ENCODE assay signal across 16 cellular contexts in the genomic region with DNA sequence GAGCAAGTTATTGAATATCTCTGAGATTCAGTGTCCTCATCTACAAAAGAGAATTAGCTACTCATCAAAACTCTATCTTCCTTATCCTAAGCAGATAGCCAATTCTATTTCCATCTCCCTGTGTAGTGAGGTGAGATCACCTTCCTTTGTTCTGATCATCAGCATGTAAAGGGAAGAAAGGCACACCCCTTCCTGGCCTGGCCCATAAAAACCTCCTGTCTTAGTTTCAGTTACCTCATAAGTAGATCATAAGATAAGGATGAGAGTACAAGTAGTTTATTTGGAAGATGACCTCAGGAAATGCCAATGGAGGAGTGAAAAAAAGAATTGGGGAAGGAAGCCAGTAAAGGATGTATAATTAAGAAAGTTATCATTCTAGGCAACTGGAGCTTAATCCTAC.
DNase-seq lines count a peak whose midpoint lies in the region; ATAC-seq and TF ChIP-seq lines count a peak whose summit lies in the region.
"Had no signal": no experiment of that assay in that cellular context is flagged by ENCODE, and none has a peak within 500 bp of the region (broad histone marks: within the 10 kb centered on the region; RNA-seq: fewer than 3 reads in every experiment).

No MANE protein-coding gene starts in this region.

- H3K4me3 Mint-ChIP-seq in activated naive CD8-positive, alpha-beta T cell treated with anti-CD3 and anti-CD28 coated beads for 36 hours: no peak overlapping the region
- H3K4me3 Mint-ChIP-seq: activated CD4-positive, alpha-beta T cell treated with anti-CD3 and anti-CD28 coated beads, Interleukin-2, amount 10 ng/mL, durations not matched to agents 7 days and 5 days; CD8-positive, alpha-beta T cell; stimulated activated naive CD8-positive, alpha-beta T cell treated with anti-CD3 and anti-CD28 coated beads, Interleukin-15, Interleukin-2, amounts not matched to agents 100 ng/mL and 50 ng/mL, for 24 hours had no signal

- no peaks in the 10 kb centered on the region for H3K27me3 Mint-ChIP-seq in activated naive CD8-positive, alpha-beta T cell treated with anti-CD3 and anti-CD28 coated beads for 36 hours
- H3K27me3 Mint-ChIP-seq: activated CD4-positive, alpha-beta T cell treated with anti-CD3 and anti-CD28 coated beads, Interleukin-2, amount 10 ng/mL, durations not matched to agents 7 days and 5 days; stimulated activated naive CD8-positive, alpha-beta T cell treated with anti-CD3 and anti-CD28 coated beads, Interleukin-15, Interleukin-2, amounts not matched to agents 100 ng/mL and 50 ng/mL, for 24 hours had no signal

- DNase-seq in ELF-1 (ENCODE audit: low read depth, low spot score) (peak; percentile 21), M059J (ENCODE audit: low read depth) (peak; percentile 79), brain microvascular endothelial cell (peak; percentile 43), kidney epithelial cell (ENCODE audit: low read depth) (peak; percentile 18), cerebellum (ENCODE audit: low spot score) (no peak)
- DNase-seq in activated naive CD8-positive, alpha-beta T cell treated with anti-CD3 and anti-CD28 coated beads for 36 hours: no peak
- DNase-seq: activated CD4-positive, alpha-beta T cell treated with anti-CD3 and anti-CD28 coated beads, Interleukin-2, amount 10 ng/mL, durations not matched to agents 7 days and 5 days; aorta; CD8-positive, alpha-beta T cell; colonic mucosa; NCI-H1694; right lobe of liver had no signal

- H3K27ac Mint-ChIP-seq in activated naive CD8-positive, alpha-beta T cell treated with anti-CD3 and anti-CD28 coated beads for 36 hours: no peak overlapping the region
- H3K27ac Mint-ChIP-seq: activated CD4-positive, alpha-beta T cell treated with anti-CD3 and anti-CD28 coated beads, Interleukin-2, amount 10 ng/mL, durations not matched to agents 7 days and 5 days; CD8-positive, alpha-beta T cell; stimulated activated naive CD8-positive, alpha-beta T cell treated with anti-CD3 and anti-CD28 coated beads, Interleukin-15, Interleukin-2, amounts not matched to agents 100 ng/mL and 50 ng/mL, for 24 hours had no signal

- H3K4me1 Mint-ChIP-seq in activated naive CD8-positive, alpha-beta T cell treated with anti-CD3 and anti-CD28 coated beads for 36 hours: no peaks in the 10 kb centered on the region

- no peak for ATAC-seq in HG03342 (IDR thresholded peaks at IDR 0.05; ENCODE audit: unreplicated experiment)
- no peak for ATAC-seq in HG03432 (IDR thresholded peaks at IDR 0.05; ENCODE audit: unreplicated experiment)
- ATAC-seq: CD8-positive, alpha-beta T cell; right lobe of liver had no signal

- in situ Hi-C loops in brain microvascular endothelial cell (cut with HindIII; ENCODE audit: low pct_ligation_motif_present, low sequenced_read_pairs): no loop called here

- no peak overlapping the region for H3K27ac ChIP-seq in brain microvascular endothelial cell
- H3K27ac ChIP-seq: colonic mucosa, right lobe of liver had no signal

- TF ChIP-seq CTCF in brain microvascular endothelial cell (IDR thresholded peaks at IDR 0.05; ENCODE audit: low read depth, low read length, missing control alignments): no peak
- TF ChIP-seq CTCF in kidney epithelial cell (IDR thresholded peaks at IDR 0.05; ENCODE audit: insufficient read depth, low read length, poor library complexity, severe bottlenecking): no peak

- H3K36me3 Mint-ChIP-seq in activated naive CD8-positive, alpha-beta T cell treated with anti-CD3 and anti-CD28 coated beads for 36 hours: no peaks in the 10 kb centered on the region
- H3K36me3 Mint-ChIP-seq: CD8-positive, alpha-beta T cell had no signal

- peaks cover 1% of the 10 kb centered on the region for H3K9me3 Mint-ChIP-seq in activated naive CD8-positive, alpha-beta T cell treated with anti-CD3 and anti-CD28 coated beads for 36 hours

- H3K27me3 ChIP-seq in brain microvascular endothelial cell (replicated peaks) (no peaks in the 10 kb centered on the region), kidney epithelial cell (ENCODE audit: control insufficient read depth, insufficient read depth, low read length) (no peaks in the 10 kb centered on the region)
- H3K27me3 ChIP-seq: colonic mucosa, right lobe of liver had no signal

- no peaks in the 10 kb centered on the region for H3K36me3 ChIP-seq in brain microvascular endothelial cell (replicated peaks)
- H3K36me3 ChIP-seq in kidney epithelial cell (ENCODE audit: control insufficient read depth, insufficient read depth, low read length): no peaks in the 10 kb centered on the region
- H3K36me3 ChIP-seq: colonic mucosa, HAP-1, right lobe of liver had no signal

- H3K4me3 ChIP-seq in brain microvascular endothelial cell (ENCODE audit: low read depth, low read length) (no peak overlapping the region), kidney epithelial cell (ENCODE audit: low read depth, low read length) (no peak overlapping the region)
- H3K4me3 ChIP-seq: colonic mucosa, HAP-1, right lobe of liver had no signal

Comparison
In these comparisons a context has a peak if more than half of its experiments do, and no peak if none do; other contexts are left out.
1. DNase-seq: peak in ELF-1 (single experiment), M059J (single experiment), brain microvascular endothelial cell (single experiment) and kidney epithelial cell (single experiment); none in activated naive CD8-positive, alpha-beta T cell treated with anti-CD3 and anti-CD28 coated beads for 36 hours (single experiment) and cerebellum (single experiment).